ENCODE assay signal across 1 cellular context in the genomic region with DNA sequence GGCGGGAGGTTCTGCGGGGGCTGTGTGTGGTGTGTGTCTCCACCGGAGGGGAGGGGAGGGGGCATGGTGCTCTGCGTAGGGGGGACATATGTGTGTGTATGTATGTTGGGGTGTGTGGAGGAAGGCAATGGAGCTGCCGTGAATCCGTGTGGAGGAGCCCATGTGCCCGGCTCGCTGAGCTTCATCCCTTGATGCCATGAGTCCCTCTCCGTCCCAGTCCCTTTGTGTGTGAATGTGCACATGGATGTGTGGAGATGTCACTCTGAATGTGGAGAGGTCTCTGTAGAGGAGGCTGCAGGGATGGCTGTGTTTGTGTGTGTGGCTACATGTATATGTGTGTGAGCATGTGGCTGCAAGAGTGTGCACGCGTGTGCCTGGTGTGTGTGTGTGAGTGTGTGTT.
TF ChIP-seq lines count a peak whose summit lies in the region.

No MANE protein-coding gene starts in this region.

TF ChIP-seq in H1, 55 proteins besides CTCF, POLR2A, EP300 and RAD21:
- no peak for TF ChIP-seq SP2 (IDR thresholded peaks at IDR 0.05; ENCODE audit: low read length)
- TF ChIP-seq CHD7 (IDR thresholded peaks at IDR 0.05; ENCODE audit: insufficient replicate concordance, low read length), result no peak
- no peak for TF ChIP-seq KDM5A (IDR thresholded peaks at IDR 0.05; ENCODE audit: low read length)
- TF ChIP-seq FOSL1 (IDR thresholded peaks at IDR 0.05; ENCODE audit: insufficient read depth, low read depth, low read length), result no peak
- no peak for TF ChIP-seq TAF7 (optimal IDR thresholded peaks at IDR 0.05; ENCODE audit: borderline replicate concordance, low read depth, low read length)
- no peak for TF ChIP-seq POU5F1 (IDR thresholded peaks at IDR 0.05; ENCODE audit: low read depth, low read length)
- no peak for TF ChIP-seq ATF2 (IDR thresholded peaks at IDR 0.05; ENCODE audit: low read length)
- no peak for TF ChIP-seq TCF12 (IDR thresholded peaks at IDR 0.05; ENCODE audit: low read depth, low read length)
- TF ChIP-seq SIX5 (IDR thresholded peaks at IDR 0.05; ENCODE audit: low read depth, low read length), result no peak
- TF ChIP-seq CEBPB (IDR thresholded peaks at IDR 0.05; ENCODE audit: low read depth, low read length), result no peak
